In the genomic region with DNA sequence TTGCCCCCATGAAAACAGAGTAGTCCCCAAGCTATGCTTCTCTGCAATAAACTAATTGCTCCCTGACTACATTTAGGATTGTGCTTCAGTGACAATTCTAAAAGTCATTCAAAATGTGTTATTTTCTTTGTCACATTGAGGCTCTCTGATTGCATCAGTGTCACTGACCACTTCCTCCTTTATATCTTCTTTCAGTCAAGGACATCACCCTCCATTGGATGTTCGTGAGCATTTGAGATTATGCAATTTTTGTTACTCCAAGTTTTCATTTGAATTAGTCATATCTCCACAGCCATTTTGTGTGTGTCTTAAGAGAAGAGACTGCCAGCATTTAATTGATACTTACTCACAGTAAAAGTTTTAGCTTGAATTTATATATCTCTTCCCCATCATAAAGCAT, we compare ENCODE assay signal across 13 cellular contexts.
"Had no signal": no experiment of that assay in that cellular context is flagged by ENCODE, and none has a peak within 500 bp of the region (broad histone marks: within the 10 kb centered on the region; RNA-seq: fewer than 3 reads in every experiment).

No MANE protein-coding gene starts in this region.

- H3K27ac ChIP-seq: gastroesophageal sphincter, left ventricle myocardium inferior, ovary, upper lobe of right lung had no signal

- H3K4me3 ChIP-seq: gastroesophageal sphincter, left ventricle myocardium inferior, ovary, upper lobe of right lung had no signal

- H3K36me3 ChIP-seq: gastroesophageal sphincter, left ventricle myocardium inferior, ovary, upper lobe of right lung had no signal

- FAIRE-seq: kidney had no signal

- ATAC-seq: activated CD4-positive, CD25-positive, alpha-beta regulatory T cell treated with anti-CD3 and anti-CD28 coated beads, Interleukin-2, amount 50 U/mL, for 24 hours; activated naive CD4-positive, alpha-beta T cell treated with anti-CD3 and anti-CD28 coated beads, Interleukin-2, amount 50 U/mL, for 72 hours; gastroesophageal sphincter; upper lobe of right lung had no signal

- H3K4me1 ChIP-seq: gastroesophageal sphincter, left ventricle myocardium inferior, upper lobe of right lung had no signal

- DNase-seq: activated effector memory CD4-positive, alpha-beta T cell treated with anti-CD3 and anti-CD28 coated beads, Interleukin-2, amount 50 U/mL, for 16 hours; activated T-cell treated with anti-CD3 and anti-CD28 coated beads, Interleukin-2, amount 50 U/mL, for 24 hours; dermis blood vessel endothelial cell; kidney; left ventricle myocardium inferior; mesendoderm; ovary; stimulated activated CD4-positive, alpha-beta T cell treated with anti-CD3 and anti-CD28 coated beads, Interleukin-2, amount 100 ng/mL, for 48 hours; stimulated activated naive CD4-positive, alpha-beta T cell treated with Interleukin-2 at 50 U/mL for 16 hours; upper lobe of right lung had no signal

- H3K9me3 ChIP-seq: gastroesophageal sphincter, left ventricle myocardium inferior, ovary, upper lobe of right lung had no signal

- H3K27me3 ChIP-seq: gastroesophageal sphincter, ovary, upper lobe of right lung had no signal
